Comparison of ENCODE assay signal across 8 cellular contexts in the genomic region with DNA sequence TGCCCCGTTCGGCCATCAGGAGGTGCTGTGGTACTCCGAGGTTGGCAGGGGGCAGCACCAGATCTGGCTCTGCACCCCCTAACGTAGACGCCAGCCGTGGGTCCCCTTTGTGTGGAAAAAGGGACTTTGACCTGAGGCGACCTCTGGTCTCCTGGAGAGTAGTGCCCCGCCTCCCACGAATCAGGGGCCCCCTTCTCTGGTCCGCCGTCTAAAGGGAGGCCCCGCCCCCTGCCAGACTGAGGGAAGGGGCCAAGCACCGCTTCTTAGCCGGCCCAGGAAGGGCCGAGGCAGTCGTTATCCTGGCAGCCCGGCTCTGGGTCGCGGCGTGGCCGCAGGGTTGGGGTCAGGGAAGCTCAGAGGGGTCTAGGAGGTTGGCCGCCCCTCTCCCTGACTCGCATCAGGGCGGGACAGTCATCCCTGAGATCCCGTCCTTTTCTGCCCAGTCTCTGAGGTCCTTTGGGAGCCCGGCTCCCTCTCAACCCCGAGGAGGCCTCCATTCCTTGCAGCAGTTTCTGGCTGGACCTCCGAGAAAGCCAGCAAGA. TPM values are rescaled to one million over a fixed set of nuclear protein-coding genes. Genes with fewer than 3 reads are reported as not detected.
A peak's percentile ranks its signal among the peaks of the same experiment; 100 is the strongest.
DNase-seq lines count a peak whose midpoint lies in the region; ATAC-seq and TF ChIP-seq lines count a peak whose summit lies in the region.

No MANE protein-coding gene starts in this region.

- H3K9me3 ChIP-seq in CD8-positive, alpha-beta T cell (ENCODE audit: low read length): no peaks in the 10 kb centered on the region
- no peaks in the 10 kb centered on the region for H3K9me3 ChIP-seq in adrenal gland (replicated peaks in 1 of 3)
- no peaks in the 10 kb centered on the region for H3K9me3 ChIP-seq in testis

- H3K36me3 Mint-ChIP-seq in CD8-positive, alpha-beta T cell: peaks cover 20% of the 10 kb centered on the region

- CTCF ChIA-PET in CD8-positive, alpha-beta T cell (lab: Charles Lee): interaction anchor here (0.6 to 6.5 kb wide), 7 partner anchors 8 to 331 kb away, joined by 3 to 31 read pairs (median 4); partner anchors contain the start of genes CYB561D2, HYAL1 and NPRL2

- 8 to 21% (median 19%) methylated on average over 5 to 28 of the region's 28 CpGs for WGBS in adrenal gland, 4 donors
- 0 to 4% methylated on average over 4 to 28 of the region's 28 CpGs for WGBS in testis, 2 donors

- H3K27ac ChIP-seq in CD8-positive, alpha-beta T cell (ENCODE audit: low read depth, low read length): peak overlapping the region; percentile 77
- H3K27ac ChIP-seq in adrenal gland: peak overlapping the region; percentile 35 to 98 (median 94)
- peak overlapping the region; percentile 99 for H3K27ac ChIP-seq in layer of hippocampus (ENCODE audit: low read depth, low read length)
- peak overlapping the region; percentile 93 to 96 for H3K27ac ChIP-seq in testis

- H3K27ac Mint-ChIP-seq in CD8-positive, alpha-beta T cell: no peak overlapping the region

- peaks cover 3% of the 10 kb centered on the region for H3K36me3 ChIP-seq in CD8-positive, alpha-beta T cell (ENCODE audit: insufficient read depth, low read length)
- peaks cover 0 to 39% of the 10 kb centered on the region in 2 donors for H3K36me3 ChIP-seq in adrenal gland (replicated peaks in 1 of 2)
- no peaks in the 10 kb centered on the region for H3K36me3 ChIP-seq in testis (ENCODE audit: low read depth, missing control alignments)

- H3K4me1 Mint-ChIP-seq in CD8-positive, alpha-beta T cell (ENCODE audit: low read depth): peaks cover 41% of the 10 kb centered on the region

- H3K9me3 Mint-ChIP-seq in CD8-positive, alpha-beta T cell: no peaks in the 10 kb centered on the region

- TF ChIP-seq CTCF in CD8-positive, alpha-beta T cell (IDR thresholded peaks at IDR 0.05): peak; percentile 47
- peak; percentile 20 to 66 (median 32) for TF ChIP-seq CTCF in adrenal gland (IDR thresholded peaks at IDR 0.05)
- peak in 1 of 3 experiments; percentile 45 for TF ChIP-seq CTCF in testis (IDR thresholded peaks at IDR 0.05)

- POLR2A ChIA-PET in CD8-positive, alpha-beta T cell (lab: Charles Lee): interaction anchor here (1.0 to 4.2 kb wide), 5 partner anchors 12 to 29 kb away, joined by 3 to 28 read pairs (median 5); partner anchors contain the start of genes CYB561D2, HYAL3, NAA80 and NPRL2

- in situ Hi-C loops in KBM-7 (cut with MboI; ENCODE audit: low pct_unique_long_range_greater_than_20kb, low sequenced_read_pairs): no loop called here

- no peaks in the 10 kb centered on the region for H3K27me3 Mint-ChIP-seq in CD8-positive, alpha-beta T cell (ENCODE audit: low read depth)

- peak overlapping the region; percentile 85 for H3K4me3 Mint-ChIP-seq in CD8-positive, alpha-beta T cell

- no peaks in the 10 kb centered on the region for H3K27me3 ChIP-seq in CD8-positive, alpha-beta T cell (ENCODE audit: insufficient read depth, low read length)
- no peaks in the 10 kb centered on the region for H3K27me3 ChIP-seq in adrenal gland
- no peaks in the 10 kb centered on the region for H3K27me3 ChIP-seq in layer of hippocampus (ENCODE audit: control insufficient read depth, insufficient read depth, low read length)
- H3K27me3 ChIP-seq in testis: no peaks in the 10 kb centered on the region

- no peak for ATAC-seq in CD8-positive, alpha-beta T cell
- ATAC-seq in HG02759 (IDR thresholded peaks at IDR 0.05; ENCODE audit: unreplicated experiment): peak; percentile 10

- peaks cover 29% of the 10 kb centered on the region for H3K4me1 ChIP-seq in CD8-positive, alpha-beta T cell (ENCODE audit: insufficient read depth, low read length)
- peaks cover 41 to 71% of the 10 kb centered on the region in 2 donors for H3K4me1 ChIP-seq in adrenal gland (replicated peaks in 1 of 2)
- H3K4me1 ChIP-seq in testis: peaks cover 52% of the 10 kb centered on the region

- intact Hi-C loops in CD8-positive, alpha-beta T cell (cut with DNase I, micrococcal nuclease): loop anchor here (1.0 to 2.0 kb wide), 8 partner anchors 15 to 220 kb away; partner anchors contain the start of genes HYAL3 (in 2 of the 2), NAA80 (in 2 of the 2), CYB561D2 (in 1 of the 2) and IFRD2 (in 1 of the 2)
- intact Hi-C loops in adrenal gland (cut with DNase I) (loop anchor here in 1 of 2 donors (5.0 kb wide), 1 partner anchor 50 kb away; no protein-coding TSS in a partner anchor), testis (cut with DNase I; ENCODE audit: low total_unique reads) (loop anchor here (10.0 kb wide), 1 partner anchor 67 kb away; no protein-coding TSS in a partner anchor)

- H3K4me3 ChIP-seq in CD8-positive, alpha-beta T cell (ENCODE audit: low read depth, low read length): peak overlapping the region; percentile 96
- H3K4me3 ChIP-seq in adrenal gland (peak overlapping the region in 2 of 4 donors; percentile 71 to 96), testis (peak overlapping the region; percentile 76 to 82)

- TF ChIP-seq POLR2A in adrenal gland (IDR thresholded peaks at IDR 0.05): no peak
- TF ChIP-seq POLR2A in testis (IDR thresholded peaks at IDR 0.05): no peak

- no peak for DNase-seq in CD8-positive, alpha-beta T cell
- DNase-seq in adrenal gland (peak in 1 of 7 donors; percentile 61), testis (no peak), COLO829 (ENCODE audit: low spot score) (no peak), RPMI8226 (no peak), KBM-7 (no peak)

RNA-seq across cellular contexts. Expression of gene HYAL2, which starts 0.6 kb away (rescaled TPM):
- total RNA-seq in CD8-positive, alpha-beta T cell: under 1 TPM; 0.61 to 0.79 TPM
- 100 to 1,000 TPM in 4 of 8 donors, 10 to 100 TPM in 4; 62.9 to 186 (median 99.8) TPM for total RNA-seq in adrenal gland
- polyA plus RNA-seq in adrenal gland: 100 to 1,000 TPM in 2 of 3 donors, 10 to 100 TPM in 1; 28.0 to 147 (median 109) TPM
- 100 to 1,000 TPM in 1 of 2 donors, 10 to 100 TPM in 1; 90.9 to 111 TPM for total RNA-seq in testis
- polyA plus RNA-seq in testis (ENCODE audit: insufficient read depth, low read depth, low replicate concordance): 58.6 TPM

RNA-seq across cellular contexts. Expression of gene TUSC2, which starts 6.1 kb away (rescaled TPM):
- total RNA-seq in CD8-positive, alpha-beta T cell: 10 to 100 TPM; 23.6 to 23.7 TPM
- total RNA-seq in adrenal gland (10 to 100 TPM; 29.0 to 64.3 (median 35.6) TPM), testis (10 to 100 TPM; 32.7 to 44.5 TPM)
- polyA plus RNA-seq in adrenal gland (10 to 100 TPM; 28.8 to 35.5 (median 31.9) TPM), testis (ENCODE audit: insufficient read depth, low read depth, low replicate concordance) (43.4 TPM)

RNA-seq across cellular contexts. Expression of gene HYAL1, which starts 18.5 kb away (rescaled TPM):
- total RNA-seq in CD8-positive, alpha-beta T cell: under 1 TPM in 1 of 2 experiments, not detected in 1; 0.30 TPM
- 10 to 100 TPM; 19.9 to 50.5 (median 36.8) TPM for total RNA-seq in adrenal gland
- 10 to 100 TPM in 2 of 3 donors, 1 to 10 TPM in 1; 9.7 to 50.1 (median 16.5) TPM for polyA plus RNA-seq in adrenal gland
- 1 to 10 TPM; 2.7 to 3.2 TPM for total RNA-seq in testis
- polyA plus RNA-seq in testis (ENCODE audit: insufficient read depth, low read depth, low replicate concordance): 3.7 TPM

RNA-seq across cellular contexts. Expression of gene RASSF1, which starts 18.7 kb away (rescaled TPM):
- 10 to 100 TPM; 88.7 to 89.3 TPM for total RNA-seq in CD8-positive, alpha-beta T cell
- total RNA-seq in adrenal gland: 10 to 100 TPM; 12.4 to 27.4 (median 14.7) TPM
- 10 to 100 TPM in 2 of 3 donors, 1 to 10 TPM in 1; 9.6 to 26.4 (median 23.5) TPM for polyA plus RNA-seq in adrenal gland
- 10 to 100 TPM; 50.0 to 52.2 TPM for total RNA-seq in testis
- 60.1 TPM for polyA plus RNA-seq in testis (ENCODE audit: insufficient read depth, low read depth, low replicate concordance)

RNA-seq across cellular contexts. Expression of gene HYAL3, which starts 22.7 kb away (rescaled TPM):
- total RNA-seq in CD8-positive, alpha-beta T cell: 1 to 10 TPM; 2.1 to 3.2 TPM
- total RNA-seq in adrenal gland: 1 to 10 TPM; 1.7 to 5.4 (median 3.4) TPM
- 1 to 10 TPM; 2.5 to 6.8 (median 3.2) TPM for polyA plus RNA-seq in adrenal gland
- 10 to 100 TPM; 13.8 to 25.2 TPM for total RNA-seq in testis
- 27.9 TPM for polyA plus RNA-seq in testis (ENCODE audit: insufficient read depth, low read depth, low replicate concordance)

Comparison
In these comparisons a context has a peak if more than half of its experiments do, and no peak if none do; other contexts are left out.
1. RNA of gene HYAL2, which starts 0.6 kb away (total RNA-seq): 90.9 to 111 TPM in testis and 62.9 to 186 TPM in adrenal gland; 0.61 to 0.79 TPM in CD8-positive, alpha-beta T cell; every median in the first group is over 10 times any median in the second.
2. RNA of gene HYAL1, which starts 18.5 kb away (total RNA-seq): 19.9 to 50.5 TPM in adrenal gland; 2.7 to 3.2 TPM in testis and 0.30 TPM in CD8-positive, alpha-beta T cell; every median in the first group is over 4 times any median in the second.
3. Peak in every context shown above with its lines, with median percentiles within 50 percentile points of each other: H3K27ac ChIP-seq.